Comparison of ENCODE assay signal across 1 cellular context in the genomic region with DNA sequence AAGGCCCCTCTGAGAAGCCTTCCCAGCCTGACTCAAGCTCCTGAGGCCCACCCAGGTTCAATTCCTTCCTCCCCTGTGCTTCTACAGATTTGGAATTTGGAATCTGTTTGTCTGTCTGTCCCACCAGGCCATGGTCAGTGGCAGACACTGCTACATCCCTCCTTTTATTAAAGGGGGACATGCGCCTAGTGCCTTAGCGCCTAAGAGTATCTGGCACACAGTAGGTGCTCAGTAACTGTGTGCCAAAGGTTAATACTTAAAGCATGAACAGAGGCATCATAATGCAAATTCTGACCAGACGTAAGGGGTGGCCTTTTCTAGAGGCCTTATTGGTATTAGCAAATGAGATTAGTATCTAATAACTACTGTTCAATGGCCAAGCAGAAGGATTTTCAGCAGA.
TF ChIP-seq lines count a peak whose summit lies in the region.

No MANE protein-coding gene starts in this region.

TF ChIP-seq in K562, 482 proteins besides CTCF, POLR2A, EP300 and RAD21:
- TF ChIP-seq ZMIZ1 (IDR thresholded peaks at IDR 0.05; ENCODE audit: low read depth in 2 of 2, low read length in 2 of 2) = no peak
- peak; percentile 60 for TF ChIP-seq DACH1 (IDR thresholded peaks at IDR 0.05; ENCODE audit: partially characterized antibody)
- peak; percentile 83 for TF ChIP-seq ZKSCAN1 (IDR thresholded peaks at IDR 0.05; ENCODE audit: low read depth, low read length)
TF ChIP-seq in K562: peak in this region for 2.
